In the genomic region with DNA sequence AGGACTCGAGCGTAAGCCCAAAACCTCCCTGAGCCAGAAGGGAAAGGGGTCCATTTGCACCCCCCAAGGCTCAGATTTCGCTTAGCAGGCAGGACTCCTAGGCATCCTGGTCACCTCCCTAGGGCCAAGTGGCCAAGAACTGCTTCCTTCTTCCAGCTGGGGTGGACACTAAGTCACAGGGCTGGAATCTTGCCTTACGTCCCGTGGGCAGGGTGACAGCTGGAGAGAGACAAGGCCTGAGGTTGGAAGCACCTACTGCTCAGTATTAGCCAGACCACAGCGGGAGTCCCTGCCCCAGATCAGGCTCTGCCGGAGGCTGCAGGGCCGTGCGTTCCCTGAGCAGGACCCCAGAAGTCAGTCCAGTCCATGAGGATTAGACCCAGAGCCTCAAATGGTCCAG, we compare ENCODE assay signal across 16 cellular contexts. TPM values are rescaled to one million over a fixed set of nuclear protein-coding genes. Genes with fewer than 3 reads are reported as not detected.
"Had no signal": no experiment of that assay in that cellular context is flagged by ENCODE, and none has a peak within 500 bp of the region (broad histone marks: within the 10 kb centered on the region; RNA-seq: fewer than 3 reads in every experiment).

No MANE protein-coding gene starts in this region.

- H3K9me3 ChIP-seq: mucosa of descending colon, sigmoid colon, suprapubic skin, vagina had no signal

- H3K36me3 ChIP-seq: neural progenitor cell, vagina had no signal

- H3K4me1 ChIP-seq: neural progenitor cell, parathyroid adenoma had no signal

- H3K27me3 ChIP-seq: neural progenitor cell, sigmoid colon, suprapubic skin, vagina had no signal

- H3K27ac ChIP-seq: coronary artery, neural progenitor cell, parathyroid adenoma, suprapubic skin, vagina had no signal

- H3K4me3 ChIP-seq: coronary artery, lung, mucosa of descending colon, neural progenitor cell, sigmoid colon, suprapubic skin, vagina had no signal

- DNase-seq: head of caudate nucleus; mesenchymal stem cell; mucosa of descending colon; naive thymus-derived CD4-positive, alpha-beta T cell; sigmoid colon; small intestine; stimulated activated CD4-positive, alpha-beta T cell treated with anti-CD3 and anti-CD28 coated beads, Interleukin-15, amount 100 ng/mL, for 24 hours; stimulated activated CD4-positive, alpha-beta T cell treated with anti-CD3 and anti-CD28 coated beads, Interleukin-2, amount 100 ng/mL, for 48 hours; stimulated activated naive B cell treated with anti-CD40 and anti-IgM and Interleukin-4, amounts not matched to agents 10 μg/mL and 1 μg/mL and 100 μg/mL, for 72 hours; trophoblast cell had no signal

- ATAC-seq: mucosa of descending colon; naive thymus-derived CD4-positive, alpha-beta T cell; stimulated activated naive B cell treated with anti-CD40 and anti-IgM and Interleukin-4, amounts not matched to agents 10 μg/mL and 1 μg/mL and 100 μg/mL, for 72 hours had no signal

RNA-seq across cellular contexts. Expression of gene LAMA5, which starts 19.7 kb away (rescaled TPM):
- polyA plus RNA-seq: naive thymus-derived CD4-positive, alpha-beta T cell had no signal
